Comparison of ENCODE assay signal across 18 cellular contexts in genomic region chr12:67692966-67693365, GRCh38. TPM values are rescaled to one million over a fixed set of nuclear protein-coding genes. Genes with fewer than 3 reads are reported as not detected.
A peak's percentile ranks its signal among the peaks of the same experiment; 100 is the strongest.
DNase-seq lines count a peak whose midpoint lies in the region; ATAC-seq and TF ChIP-seq lines count a peak whose summit lies in the region.
"Had no signal": no experiment of that assay in that cellular context is flagged by ENCODE, and none has a peak within 500 bp of the region (broad histone marks: within the 10 kb centered on the region; RNA-seq: fewer than 3 reads in every experiment).

No MANE protein-coding gene starts in this region.

- no peaks in the 10 kb centered on the region for H3K27me3 ChIP-seq in tibial artery
- H3K27me3 ChIP-seq in left ventricle myocardium inferior (ENCODE audit: low read depth) = no peaks in the 10 kb centered on the region
- H3K27me3 ChIP-seq: colonic mucosa, vagina had no signal

- TF ChIP-seq CTCF in tibial artery (IDR thresholded peaks at IDR 0.05) (no peak), left ventricle myocardium inferior (IDR thresholded peaks at IDR 0.05; ENCODE audit: borderline replicate concordance) (no peak)

- H3K4me3 ChIP-seq in tibial artery (no peak overlapping the region), left ventricle myocardium inferior (no peak overlapping the region)
- H3K4me3 ChIP-seq: colonic mucosa, vagina had no signal

- H3K36me3 ChIP-seq in tibial artery (no peaks in the 10 kb centered on the region), left ventricle myocardium inferior (no peaks in the 10 kb centered on the region)
- H3K36me3 ChIP-seq: colonic mucosa, vagina had no signal

- peak; percentile 25 for DNase-seq in glomerular visceral epithelial cell (ENCODE audit: extremely low spot score)
- no peak for DNase-seq in tibial artery
- DNase-seq in left ventricle myocardium inferior = no peak
- DNase-seq: activated CD4-positive, alpha-beta T cell treated with anti-CD3 and anti-CD28 coated beads, Interleukin-2, amount 10 ng/mL, durations not matched to agents 7 days and 5 days; activated CD8-positive, alpha-beta memory T cell treated with anti-CD3 and anti-CD28 coated beads, Interleukin-2, amount 50 U/mL, for 4 hours; activated effector memory CD4-positive, alpha-beta T cell treated with Interleukin-2 at 50 U/mL for 16 hours; CD8-positive, alpha-beta T cell; colonic mucosa; NCI-H1105 treated with DMSO at 0.1 percent for 48 hours; NCI-H524; substantia nigra; T-helper 1 cell had no signal

- ATAC-seq in GM18870 (IDR thresholded peaks at IDR 0.05; ENCODE audit: unreplicated experiment) (peak; percentile 69), GM21576 (IDR thresholded peaks at IDR 0.05; ENCODE audit: unreplicated experiment) (peak; percentile 48), HG03342 (IDR thresholded peaks at IDR 0.05; ENCODE audit: unreplicated experiment) (peak; percentile 83), HG03565 (IDR thresholded peaks at IDR 0.05; ENCODE audit: unreplicated experiment) (no peak), HG03135 (IDR thresholded peaks at IDR 0.05; ENCODE audit: unreplicated experiment) (no peak)
- ATAC-seq: CD8-positive, alpha-beta T cell had no signal

- peaks cover 0 to 11% (median under 1%) of the 10 kb centered on the region in 4 donors for H3K4me1 ChIP-seq in tibial artery
- H3K4me1 ChIP-seq in left ventricle myocardium inferior = peaks cover 9% of the 10 kb centered on the region
- H3K4me1 ChIP-seq: colonic mucosa, vagina had no signal

- intact Hi-C loops in tibial artery (cut with DNase I; ENCODE audit: low total_unique reads) = no loop called here
- intact Hi-C loops in left ventricle myocardium inferior (cut with micrococcal nuclease) = no loop called here

- H3K27ac ChIP-seq in tibial artery (no peak overlapping the region), left ventricle myocardium inferior (replicated peaks) (no peak overlapping the region)
- H3K27ac ChIP-seq: colonic mucosa, vagina had no signal

- H3K9me3 ChIP-seq in tibial artery = no peaks in the 10 kb centered on the region
- no peaks in the 10 kb centered on the region for H3K9me3 ChIP-seq in left ventricle myocardium inferior (replicated peaks)
- H3K9me3 ChIP-seq: colonic mucosa, vagina had no signal

RNA-seq across cellular contexts. Expression of gene DYRK2, which starts 44.4 kb away (rescaled TPM):
- 42.6 TPM for total RNA-seq in left ventricle myocardium inferior

Comparison
In these comparisons a context has a peak if more than half of its experiments do, and no peak if none do; other contexts are left out.
1. ATAC-seq: peak in GM18870 (single experiment), GM21576 (single experiment) and HG03342 (single experiment); none in HG03565 (single experiment) and HG03135 (single experiment).